ENCODE assay signal across 1 cellular context in the genomic region with DNA sequence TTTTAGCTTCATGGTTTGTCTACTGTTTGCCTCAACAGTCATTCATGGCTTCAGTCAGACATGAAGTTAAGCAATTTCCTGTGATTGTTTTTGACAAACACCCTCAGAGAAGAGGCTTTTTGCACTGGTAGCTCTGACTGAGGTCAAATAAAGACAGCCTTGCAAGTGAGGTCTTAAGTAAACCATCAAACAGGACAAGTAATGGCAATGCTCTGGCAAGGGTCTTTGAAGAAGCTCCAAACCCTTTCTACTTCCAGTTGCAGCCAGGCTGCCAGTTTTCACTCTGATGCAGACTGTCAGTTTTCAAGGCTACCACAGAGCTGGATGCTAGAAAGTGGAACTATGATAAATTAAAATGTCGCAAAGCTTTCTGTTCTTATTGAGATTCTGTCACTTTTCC.
TF ChIP-seq lines count a peak whose summit lies in the region.

No MANE protein-coding gene starts in this region.

TF ChIP-seq in HepG2, 621 proteins besides CTCF, POLR2A, EP300 and RAD21 (continued from another document):
- TF ChIP-seq ZFP82 (CRISPR knock-in tag; IDR thresholded peaks at IDR 0.05; ENCODE audit: borderline replicate concordance) (no peak), FOXM1 (CRISPR knock-in tag; IDR thresholded peaks at IDR 0.05) (no peak), NCOA2 (CRISPR knock-in tag; IDR thresholded peaks at IDR 0.05) (no peak), ZBTB42 (CRISPR knock-in tag; IDR thresholded peaks at IDR 0.05) (no peak), KLF6 (CRISPR knock-in tag; IDR thresholded peaks at IDR 0.05) (no peak), KMT2B (CRISPR knock-in tag; IDR thresholded peaks at IDR 0.05) (no peak), HES4 (CRISPR knock-in tag; IDR thresholded peaks at IDR 0.05; ENCODE audit: borderline replicate concordance) (no peak)
- TF ChIP-seq, protein P1, sequence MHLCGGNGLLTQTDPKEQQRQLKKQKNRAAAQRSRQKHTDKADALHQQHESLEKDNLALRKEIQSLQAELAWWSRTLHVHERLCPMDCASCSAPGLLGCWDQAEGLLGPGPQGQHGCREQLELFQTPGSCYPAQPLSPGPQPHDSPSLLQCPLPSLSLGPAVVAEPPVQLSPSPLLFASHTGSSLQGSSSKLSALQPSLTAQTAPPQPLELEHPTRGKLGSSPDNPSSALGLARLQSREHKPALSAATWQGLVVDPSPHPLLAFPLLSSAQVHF (CRISPR knock-in tag; IDR thresholded peaks at IDR 0.05): no peak
- TF ChIP-seq, protein P2, sequence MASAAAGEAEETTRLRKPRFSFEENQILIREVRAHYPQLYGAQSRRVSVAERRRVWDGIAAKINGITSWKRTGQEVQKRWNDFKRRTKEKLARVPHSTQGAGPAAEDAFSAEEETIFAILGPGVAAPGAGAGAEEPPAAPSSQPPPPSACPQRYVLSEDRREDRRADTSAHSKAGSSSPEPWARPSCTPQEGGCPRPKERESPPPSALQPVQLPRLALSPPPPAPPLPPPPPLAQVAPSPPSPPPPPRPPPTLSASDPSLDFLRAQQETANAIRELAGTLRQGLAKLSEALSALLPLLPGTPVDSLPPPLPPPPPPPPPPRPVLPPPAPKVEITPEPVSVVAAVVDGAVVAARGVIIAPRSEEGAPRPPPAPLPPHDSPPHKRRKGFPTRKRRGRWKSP (CRISPR knock-in tag; IDR thresholded peaks at IDR 0.05): no peak
